8 cellular contexts compared by ENCODE assay signal in genomic region chr4:15682790-15683495, GRCh38. TPM values are rescaled to one million over a fixed set of nuclear protein-coding genes. Genes with fewer than 3 reads are reported as not detected.
DNase-seq lines count a peak whose midpoint lies in the region; ATAC-seq, FAIRE-seq and TF ChIP-seq lines count a peak whose summit lies in the region.

No MANE protein-coding gene starts in this region.

- H3K79me2 ChIP-seq in DND-41 (ENCODE audit: insufficient read depth, low read length) (peaks cover 75% of the 10 kb centered on the region), osteoblast (ENCODE audit: insufficient read depth, low read length) (peaks cover 76% of the 10 kb centered on the region)

- H3K27ac ChIP-seq in DND-41 (ENCODE audit: low read length) = peak overlapping the region; percentile 91
- H3K27ac ChIP-seq in ectodermal cell (ENCODE audit: insufficient read depth, low read depth, low read length, poor library complexity, severe bottlenecking) = peak overlapping the region; percentile 91
- H3K27ac ChIP-seq in osteoblast (ENCODE audit: low read depth, low read length) = peak overlapping the region; percentile 99

- peak overlapping the region; percentile 91 for H3K9ac ChIP-seq in DND-41 (ENCODE audit: low read depth, low read length)

- H3K4me1 ChIP-seq in DND-41 (ENCODE audit: insufficient read depth, low read length) (peaks cover 43% of the 10 kb centered on the region), ectodermal cell (ENCODE audit: control insufficient read depth, insufficient read depth, low read length) (no peaks in the 10 kb centered on the region), osteoblast (ENCODE audit: insufficient read depth, low read length) (peaks cover 28% of the 10 kb centered on the region)

- H3K27me3 ChIP-seq in DND-41 (ENCODE audit: insufficient read depth, low read length, poor library complexity) (no peaks in the 10 kb centered on the region), ectodermal cell (ENCODE audit: control insufficient read depth, insufficient read depth, low read length, poor library complexity, severe bottlenecking) (no peaks in the 10 kb centered on the region), osteoblast (ENCODE audit: insufficient read depth, low read length) (no peaks in the 10 kb centered on the region)

- H4K20me1 ChIP-seq in DND-41 (ENCODE audit: insufficient read depth, low read length) (no peaks in the 10 kb centered on the region), osteoblast (ENCODE audit: insufficient read depth, low read length) (no peaks in the 10 kb centered on the region)

- H3K9me3 ChIP-seq in DND-41 (ENCODE audit: insufficient read depth, low read length, severe bottlenecking) = no peaks in the 10 kb centered on the region
- no peaks in the 10 kb centered on the region for H3K9me3 ChIP-seq in ectodermal cell (ENCODE audit: control insufficient read depth, low read length)
- H3K9me3 ChIP-seq in osteoblast (ENCODE audit: low read depth, low read length) = no peaks in the 10 kb centered on the region

- peak overlapping the region; percentile 96 for H2AFZ ChIP-seq in DND-41 (ENCODE audit: low read depth, low read length)
- H2AFZ ChIP-seq in osteoblast (ENCODE audit: low read length) = no peak overlapping the region

- H3K36me3 ChIP-seq in DND-41 (ENCODE audit: insufficient read depth, low read length) = peaks cover 42% of the 10 kb centered on the region
- peaks cover 11% of the 10 kb centered on the region for H3K36me3 ChIP-seq in ectodermal cell (ENCODE audit: control insufficient read depth, insufficient read depth, low read length)
- peaks cover 34% of the 10 kb centered on the region for H3K36me3 ChIP-seq in osteoblast (ENCODE audit: insufficient read depth, low read length)

- no peak for FAIRE-seq in frontal cortex (lab: Jason Lieb, UNC)

- no peak for ATAC-seq in DND-41 (ENCODE audit: insufficient read depth, low read depth)
- no peak for ATAC-seq in GM18858 (IDR thresholded peaks at IDR 0.05; ENCODE audit: unreplicated experiment)
- ATAC-seq in GM18868 (IDR thresholded peaks at IDR 0.05; ENCODE audit: unreplicated experiment) = no peak

- no peak for DNase-seq in DND-41
- DNase-seq in NCI-H82 treated with DMSO at 0.1 percent for 48 hours (lab: John Stamatoyannopoulos, UW; ENCODE audit: unreplicated experiment) = peak; percentile 11
- DNase-seq in osteoblast (ENCODE audit: insufficient read length, low spot score, missing footprints) = no peak
- DNase-seq in pons (ENCODE audit: low spot score) = no peak
- no peak for DNase-seq in frontal cortex (ENCODE audit: low spot score in 2 of 2)

- H3K4me2 ChIP-seq in DND-41 (ENCODE audit: insufficient read depth, low read length) (peak overlapping the region; percentile 86), osteoblast (ENCODE audit: insufficient read depth, low read length) (peak overlapping the region; percentile 75)

- TF ChIP-seq CTCF in DND-41 (IDR thresholded peaks at IDR 0.05; ENCODE audit: borderline replicate concordance, extremely low read depth, low read length, poor library complexity, severe bottlenecking) = no peak
- no peak for TF ChIP-seq CTCF in osteoblast (IDR thresholded peaks at IDR 0.05; ENCODE audit: extremely low read depth, low read depth, low read length)

- H3K4me3 ChIP-seq in DND-41 (ENCODE audit: low read depth in 1 of 2, low read length in 2 of 2) (peak overlapping the region; percentile 71 to 85; a peak in 3 of 4 replicates), ectodermal cell (ENCODE audit: insufficient read depth, low read depth, low read length) (peak overlapping the region; percentile 46), osteoblast (ENCODE audit: insufficient read depth, low read length) (peak overlapping the region; percentile 93)

- WGBS in ectodermal cell, 2 experiments = 62 to 71% methylated on average over 4 to 5 of the region's 6 CpGs

RNA-seq across cellular contexts. Expression of gene FAM200B, which starts 1.3 kb away (rescaled TPM):
- 53.9 TPM for polyA plus RNA-seq in ectodermal cell (2013, experiment 1 of 4)
- polyA plus RNA-seq in ectodermal cell (2013, experiment 2 of 4) = 42.9 TPM
- 55.7 TPM for polyA plus RNA-seq in ectodermal cell (2013, experiment 3 of 4)
- polyA plus RNA-seq in ectodermal cell (2013, experiment 4 of 4) = 57.3 TPM
- 22.7 and 31.8 TPM in 2 replicates for total RNA-seq in osteoblast
- total RNA-seq in frontal cortex = 91.7 TPM

RNA-seq across cellular contexts. Expression of gene BST1, which starts 19.9 kb away (rescaled TPM):
- polyA plus RNA-seq in ectodermal cell (2013, experiment 1 of 4) = 1.9 TPM
- polyA plus RNA-seq in ectodermal cell (2013, experiment 2 of 4) = 1.2 TPM
- polyA plus RNA-seq in ectodermal cell (2013, experiment 3 of 4) = 1.0 TPM
- polyA plus RNA-seq in ectodermal cell (2013, experiment 4 of 4) = 1.4 TPM
- total RNA-seq in osteoblast (30.6 and 31.8 TPM in 2 replicates), frontal cortex (4.5 TPM)

RNA-seq across cellular contexts. Expression of gene FBXL5, which starts 27.8 kb away (rescaled TPM):
- 51.6 TPM for polyA plus RNA-seq in ectodermal cell (2013, experiment 1 of 4)
- 59.5 TPM for polyA plus RNA-seq in ectodermal cell (2013, experiment 2 of 4)
- polyA plus RNA-seq in ectodermal cell (2013, experiment 3 of 4) = 47.5 TPM
- 53.9 TPM for polyA plus RNA-seq in ectodermal cell (2013, experiment 4 of 4)
- 108 and 110 TPM in 2 replicates for total RNA-seq in osteoblast
- 219 TPM for total RNA-seq in frontal cortex
